ENCODE assay signal across 11 cellular contexts in the genomic region with DNA sequence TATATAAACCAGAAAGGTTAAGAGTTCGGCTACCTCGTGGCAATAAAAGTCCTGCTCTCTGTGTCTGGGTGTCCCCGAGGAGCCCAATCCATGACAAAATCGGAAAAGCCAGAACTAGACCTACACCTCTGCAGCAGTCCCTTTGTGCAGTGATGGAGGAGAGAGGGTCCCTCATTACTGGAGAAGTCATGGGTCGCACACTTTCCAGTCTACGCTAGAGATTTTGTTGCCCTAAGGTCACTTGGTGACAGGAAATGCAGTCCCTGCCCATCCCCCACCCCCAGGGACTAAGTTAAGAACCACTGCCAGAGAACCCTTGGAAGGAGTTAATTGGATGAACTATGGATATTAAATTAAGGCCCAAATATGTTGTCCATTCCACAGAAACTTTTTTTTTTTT.
DNase-seq lines count a peak whose midpoint lies in the region; ATAC-seq and TF ChIP-seq lines count a peak whose summit lies in the region.
"Had no signal": no experiment of that assay in that cellular context is flagged by ENCODE, and none has a peak within 500 bp of the region (broad histone marks: within the 10 kb centered on the region; RNA-seq: fewer than 3 reads in every experiment).

No MANE protein-coding gene starts in this region.

- no peak overlapping the region for H4K8ac ChIP-seq in H9 (replicated peaks; ENCODE audit: insufficient read length, low read depth, low read length)

- no peaks in the 10 kb centered on the region for H3K23me2 ChIP-seq in H9 (ENCODE audit: insufficient read length, low read depth, low read length, poor library complexity, severe bottlenecking)

- no TSS peak for BruUV-seq in MCF 10A (replicated peaks; lab: Mats Ljungman, UMichigan)

- no peak for TF ChIP-seq CTCF in H9 (conservative IDR thresholded peaks at IDR 0.05)
- no peak for TF ChIP-seq CTCF in MCF 10A (IDR thresholded peaks at IDR 0.05; ENCODE audit: unreplicated experiment)
- no peak for TF ChIP-seq CTCF in left lung (IDR thresholded peaks at IDR 0.05)

- H3K79me1 ChIP-seq in H9 (ENCODE audit: insufficient read depth, low read depth, low read length, poor library complexity, severe bottlenecking) = no peaks in the 10 kb centered on the region

- peak overlapping the region; percentile 89 for H2BK120ac ChIP-seq in H9 (ENCODE audit: low read depth, low read length, poor library complexity, severe bottlenecking)

- ATAC-seq in left lung = no peak
- ATAC-seq: GM12878 had no signal

- H3K9me3 ChIP-seq in H9 (ENCODE audit: control insufficient read depth, low read depth, low read length) = peaks cover 7% of the 10 kb centered on the region
- peaks cover 0 to 10% of the 10 kb centered on the region in 2 donors for H3K9me3 ChIP-seq in left lung
- H3K9me3 ChIP-seq in skeletal muscle satellite cell (replicated peaks; ENCODE audit: low read length) = peaks cover 8% of the 10 kb centered on the region
- H3K9me3 ChIP-seq in CD4-positive, alpha-beta memory T cell (ENCODE audit: control insufficient read depth in 1 of 2, low read length in 2 of 2) = no peaks in the 10 kb centered on the region

- H3K27ac ChIP-seq in H9 (ENCODE audit: insufficient read length, low read depth, low read length) (peak overlapping the region; percentile 74), left lung (peak overlapping the region; percentile 92 to 98)
- H3K27ac ChIP-seq in CD4-positive, alpha-beta memory T cell (ENCODE audit: low read depth, low read length) = no peak overlapping the region

- H3K9ac ChIP-seq in H9 (ENCODE audit: extremely low read depth, insufficient read length, low read length) = peak overlapping the region; percentile 57
- peak overlapping the region; percentile 62 for H3K9ac ChIP-seq in skeletal muscle satellite cell (ENCODE audit: low read depth, low read length)

- WGBS in H9 (ENCODE audit: extremely low coverage, insufficient read length, low lambda C conversion rate) = no CpG with 5 or more reads among the region's 6 CpGs

- H2BK20ac ChIP-seq in H9 (ENCODE audit: low read depth, low read length, poor library complexity, severe bottlenecking) = no peak overlapping the region

- H3K4me3 ChIP-seq in left lung = no peak overlapping the region
- H3K4me3 ChIP-seq in skeletal muscle satellite cell (ENCODE audit: low read length) = peak overlapping the region; percentile 29
- no peak overlapping the region for H3K4me3 ChIP-seq in CD4-positive, alpha-beta memory T cell (ENCODE audit: low read length in 2 of 2)
- H3K4me3 ChIP-seq: GM12878 had no signal

- H3K4me1 ChIP-seq in H9 (ENCODE audit: insufficient read depth, low read length) (peaks cover 19% of the 10 kb centered on the region), left lung (peaks cover 18 to 76% of the 10 kb centered on the region in 2 donors), skeletal muscle satellite cell (ENCODE audit: control insufficient read depth, insufficient read depth, low read length) (peaks cover 42% of the 10 kb centered on the region)
- H3K4me1 ChIP-seq in CD4-positive, alpha-beta memory T cell (ENCODE audit: insufficient read depth, low read length) = peaks cover 28% of the 10 kb centered on the region

- H2AK5ac ChIP-seq in H9 (ENCODE audit: insufficient read length, low read length) = peak overlapping the region; percentile 14

- H3K4me1 Mint-ChIP-seq in H9 (peaks cover 56 to 60% of the 10 kb centered on the region in 2 experiments), MCF 10A (ENCODE audit: insufficient read depth, unreplicated experiment) (peaks cover 23% of the 10 kb centered on the region)
- peaks cover 39% of the 10 kb centered on the region for H3K4me1 Mint-ChIP-seq in activated CD4-positive, alpha-beta memory T cell treated with anti-CD3 and anti-CD28 coated beads, Interleukin-2, amount 10 ng/mL, durations not matched to agents 7 days and 5 days
- peaks cover 23 to 49% (median 28%) of the 10 kb centered on the region in 4 donors for H3K4me1 Mint-ChIP-seq in CD4-positive, alpha-beta memory T cell
- peaks cover 44% of the 10 kb centered on the region for H3K4me1 Mint-ChIP-seq in activated T-cell treated with anti-CD3 and anti-CD28 coated beads, Interleukin-2, amount 50 U/mL, for 24 hours (ENCODE audit: low read depth)

- no peaks in the 10 kb centered on the region for H3K79me2 ChIP-seq in H9 (ENCODE audit: insufficient read depth, low read length)

- peak overlapping the region; percentile 72 for H4K5ac ChIP-seq in H9 (ENCODE audit: insufficient read length, low read depth, low read length)

- H3K9me3 Mint-ChIP-seq in H9 = peaks cover 28 to 40% of the 10 kb centered on the region in 2 experiments
- peaks cover 7% of the 10 kb centered on the region for H3K9me3 Mint-ChIP-seq in MCF 10A (ENCODE audit: unreplicated experiment)
- H3K9me3 Mint-ChIP-seq in activated CD4-positive, alpha-beta memory T cell treated with anti-CD3 and anti-CD28 coated beads, Interleukin-2, amount 10 ng/mL, durations not matched to agents 7 days and 5 days = peaks cover 13% of the 10 kb centered on the region
- H3K9me3 Mint-ChIP-seq in CD4-positive, alpha-beta memory T cell = peaks cover 2 to 13% (median 4%) of the 10 kb centered on the region in 8 donors
- H3K9me3 Mint-ChIP-seq in activated T-cell treated with anti-CD3 and anti-CD28 coated beads, Interleukin-2, amount 50 U/mL, for 24 hours = peaks cover 15% of the 10 kb centered on the region

- H3K36me3 Mint-ChIP-seq in H9 (ENCODE audit: insufficient read depth in 1 of 3, low read depth in 3 of 3) (peaks cover 16 to 34% (median 19%) of the 10 kb centered on the region in 3 experiments), MCF 10A (ENCODE audit: insufficient read depth, unreplicated experiment) (no peaks in the 10 kb centered on the region)
- H3K36me3 Mint-ChIP-seq in activated CD4-positive, alpha-beta memory T cell treated with anti-CD3 and anti-CD28 coated beads, Interleukin-2, amount 10 ng/mL, durations not matched to agents 7 days and 5 days (ENCODE audit: low read depth) = peaks cover 20% of the 10 kb centered on the region
- peaks cover 0 to 6% of the 10 kb centered on the region in 2 donors for H3K36me3 Mint-ChIP-seq in CD4-positive, alpha-beta memory T cell
- H3K36me3 Mint-ChIP-seq in activated T-cell treated with anti-CD3 and anti-CD28 coated beads, Interleukin-2, amount 50 U/mL, for 24 hours (ENCODE audit: low read depth) = peaks cover 17% of the 10 kb centered on the region

- H2BK5ac ChIP-seq in H9 (ENCODE audit: insufficient read length, low read length) = peak overlapping the region; percentile 59

- H3K27me3 ChIP-seq in H9 (ENCODE audit: insufficient read depth, low read length) (no peaks in the 10 kb centered on the region), left lung (no peaks in the 10 kb centered on the region), skeletal muscle satellite cell (ENCODE audit: control insufficient read depth, insufficient read depth, low read length) (no peaks in the 10 kb centered on the region)
- H3K27me3 ChIP-seq in CD4-positive, alpha-beta memory T cell (ENCODE audit: insufficient read depth, low read length) = no peaks in the 10 kb centered on the region

- peak overlapping the region; percentile 95 for H3K18ac ChIP-seq in H9 (ENCODE audit: insufficient read length, low read depth, low read length)

- peak overlapping the region; percentile 97 for H2BK12ac ChIP-seq in H9 (ENCODE audit: insufficient read length, low read depth, low read length)

- no peaks in the 10 kb centered on the region for H3K36me3 ChIP-seq in left lung
- H3K36me3 ChIP-seq in skeletal muscle satellite cell (ENCODE audit: insufficient read depth, low read length) = no peaks in the 10 kb centered on the region
- no peaks in the 10 kb centered on the region for H3K36me3 ChIP-seq in CD4-positive, alpha-beta memory T cell (ENCODE audit: insufficient read depth, low read length)

- H3K27me3 Mint-ChIP-seq in H9 (ENCODE audit: low read depth) (no peaks in the 10 kb centered on the region), MCF 10A (ENCODE audit: insufficient read depth, unreplicated experiment) (no peaks in the 10 kb centered on the region)
- no peaks in the 10 kb centered on the region for H3K27me3 Mint-ChIP-seq in activated CD4-positive, alpha-beta memory T cell treated with anti-CD3 and anti-CD28 coated beads, Interleukin-2, amount 10 ng/mL, durations not matched to agents 7 days and 5 days
- H3K27me3 Mint-ChIP-seq in CD4-positive, alpha-beta memory T cell = no peaks in the 10 kb centered on the region
- no peaks in the 10 kb centered on the region for H3K27me3 Mint-ChIP-seq in activated T-cell treated with anti-CD3 and anti-CD28 coated beads, Interleukin-2, amount 50 U/mL, for 24 hours

- H3K56ac ChIP-seq in H9 (ENCODE audit: insufficient read length, low read depth, low read length) = no peak overlapping the region

- H3K27ac Mint-ChIP-seq in H9 = peak overlapping the region; percentile 99 to 100 (median 100)
- H3K27ac Mint-ChIP-seq in MCF 10A (ENCODE audit: low read depth, unreplicated experiment) = peak overlapping the region; percentile 91
- H3K27ac Mint-ChIP-seq in activated CD4-positive, alpha-beta memory T cell treated with anti-CD3 and anti-CD28 coated beads, Interleukin-2, amount 10 ng/mL, durations not matched to agents 7 days and 5 days = no peak overlapping the region
- peak overlapping the region in 2 of 7 donors; percentile 13 to 59 for H3K27ac Mint-ChIP-seq in CD4-positive, alpha-beta memory T cell
- H3K27ac Mint-ChIP-seq in activated T-cell treated with anti-CD3 and anti-CD28 coated beads, Interleukin-2, amount 50 U/mL, for 24 hours = no peak overlapping the region

- peak overlapping the region; percentile 0 for H4K91ac ChIP-seq in H9 (ENCODE audit: insufficient read length, low read depth, low read length)

- H4K20me1 ChIP-seq in H9 (ENCODE audit: control insufficient read depth, insufficient read depth, insufficient read length) = no peaks in the 10 kb centered on the region

- peak; percentile 53 for DNase-seq in H9
- no peak for DNase-seq in MCF 10A (ENCODE audit: unreplicated experiment)
- DNase-seq in left lung = no peak
- DNase-seq in inferior parietal cortex (ENCODE audit: extremely low spot score) = no peak
- no peak for DNase-seq in activated CD4-positive, alpha-beta memory T cell treated with anti-CD3 and anti-CD28 coated beads, Interleukin-2, amount 10 ng/mL, durations not matched to agents 7 days and 5 days
- no peak for DNase-seq in CD4-positive, alpha-beta memory T cell
- DNase-seq in activated T-cell treated with anti-CD3 and anti-CD28 coated beads, Interleukin-2, amount 50 U/mL, for 24 hours = no peak
- DNase-seq: activated naive CD4-positive, alpha-beta T cell treated with anti-CD3 and anti-CD28 coated beads, Interleukin-2, amount 50 U/mL, for 16 hours; CD8-positive, alpha-beta memory T cell had no signal

- intact Hi-C loops in MCF 10A (cut with micrococcal nuclease) (no loop called here), left lung (cut with DNase I) (no loop called here)
- intact Hi-C loops in CD4-positive, alpha-beta memory T cell (cut with micrococcal nuclease) = no loop called here

- CTCF ChIA-PET in MCF 10A (lab: Yijun Ruan, JAX) = no interaction called here
- CTCF ChIA-PET in activated CD4-positive, alpha-beta memory T cell treated with anti-CD3 and anti-CD28 coated beads, Interleukin-2, amount 10 ng/mL, durations not matched to agents 7 days and 5 days (lab: Charles Lee) = no interaction called here
- CTCF ChIA-PET in CD4-positive, alpha-beta memory T cell (lab: Charles Lee; ENCODE audit: partially characterized antibody) = no interaction called here

- no peak overlapping the region for H2AFZ ChIP-seq in H9 (ENCODE audit: low read length)

- H3K4me3 Mint-ChIP-seq in H9 = peak overlapping the region; percentile 33 to 63; a peak in 4 of 5 replicates
- no peak overlapping the region for H3K4me3 Mint-ChIP-seq in MCF 10A (ENCODE audit: unreplicated experiment)
- no peak overlapping the region for H3K4me3 Mint-ChIP-seq in activated CD4-positive, alpha-beta memory T cell treated with anti-CD3 and anti-CD28 coated beads, Interleukin-2, amount 10 ng/mL, durations not matched to agents 7 days and 5 days
- H3K4me3 Mint-ChIP-seq in CD4-positive, alpha-beta memory T cell = no peak overlapping the region
- H3K4me3 Mint-ChIP-seq in activated T-cell treated with anti-CD3 and anti-CD28 coated beads, Interleukin-2, amount 50 U/mL, for 24 hours = no peak overlapping the region
- H3K4me3 Mint-ChIP-seq: CD8-positive, alpha-beta memory T cell had no signal

- no peak overlapping the region for H3K23ac ChIP-seq in H9 (ENCODE audit: insufficient read length, low read depth, low read length)

- H3K14ac ChIP-seq in H9 (ENCODE audit: insufficient read depth, low read length) = peak overlapping the region; percentile 81; the same call in 1 of the 2 replicates

- peak overlapping the region; percentile 93 for H3T11ph ChIP-seq in H9 (ENCODE audit: low read length)

- POLR2A ChIA-PET in MCF 10A (lab: Yijun Ruan, JAX) = interaction anchor here (1.1 to 2.7 kb wide), 2 partner anchors 12 to 105 kb away, joined by 7 to 17 read pairs; partner anchors contain the start of gene ATF7IP
- POLR2A ChIA-PET in activated CD4-positive, alpha-beta memory T cell treated with anti-CD3 and anti-CD28 coated beads, Interleukin-2, amount 10 ng/mL, durations not matched to agents 7 days and 5 days (lab: Charles Lee) = no interaction called here
- POLR2A ChIA-PET in CD4-positive, alpha-beta memory T cell (lab: Charles Lee; ENCODE audit: partially characterized antibody) = no interaction called here

- H3K4me2 ChIP-seq in H9 (ENCODE audit: insufficient read depth, insufficient read length, low read length) = peak overlapping the region; percentile 15
- peak overlapping the region; percentile 53 for H3K4me2 ChIP-seq in skeletal muscle satellite cell (ENCODE audit: low read length)

- H3K4ac ChIP-seq in H9 (ENCODE audit: low read depth, low read length) = peak overlapping the region; percentile 61

- H2BK15ac ChIP-seq in H9 (ENCODE audit: low read depth, low read length) = no peak overlapping the region

Comparison
In these comparisons a context has a peak if more than half of its experiments do, and no peak if none do; other contexts are left out.
1. H3K27ac Mint-ChIP-seq: peak in H9 (3 of 3) and MCF 10A (single experiment); none in activated CD4-positive, alpha-beta memory T cell treated with anti-CD3 and anti-CD28 coated beads, Interleukin-2, amount 10 ng/mL, durations not matched to agents 7 days and 5 days (single experiment) and activated T-cell treated with anti-CD3 and anti-CD28 coated beads, Interleukin-2, amount 50 U/mL, for 24 hours (single experiment).
2. H3K4me3 Mint-ChIP-seq: peak in H9 (2 of 2); none in MCF 10A (single experiment), activated CD4-positive, alpha-beta memory T cell treated with anti-CD3 and anti-CD28 coated beads, Interleukin-2, amount 10 ng/mL, durations not matched to agents 7 days and 5 days (single experiment), CD4-positive, alpha-beta memory T cell (0 of 8) and activated T-cell treated with anti-CD3 and anti-CD28 coated beads, Interleukin-2, amount 50 U/mL, for 24 hours (single experiment).